In the genomic region with DNA sequence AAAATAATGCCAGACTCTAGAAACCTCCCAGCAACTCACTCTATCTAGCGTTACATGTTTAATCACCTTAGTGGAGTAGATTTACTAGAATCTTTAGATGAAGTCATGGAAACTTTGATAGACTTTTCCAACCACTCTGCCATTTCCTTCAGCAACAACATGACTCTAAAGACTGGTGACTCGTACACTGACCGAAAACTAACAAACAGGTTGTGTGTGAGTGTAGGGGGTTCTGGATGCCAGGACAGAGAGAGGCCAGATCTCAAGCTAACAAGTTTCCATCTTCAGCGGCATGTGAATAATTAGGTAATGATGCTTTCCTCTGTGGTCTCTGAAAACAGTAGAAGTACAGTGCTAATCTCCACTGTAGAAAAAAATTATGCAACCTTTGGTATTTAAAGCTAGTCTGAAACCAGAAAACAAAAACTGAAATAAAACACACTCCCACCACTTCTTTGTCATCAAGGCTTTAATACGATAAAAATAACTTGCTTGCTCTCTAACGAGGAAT, we compare ENCODE assay signal across 11 cellular contexts.
"Had no signal": no experiment of that assay in that cellular context is flagged by ENCODE, and none has a peak within 500 bp of the region (broad histone marks: within the 10 kb centered on the region; RNA-seq: fewer than 3 reads in every experiment).

No MANE protein-coding gene starts in this region.

- DNase-seq: activated effector memory CD4-positive, alpha-beta T cell treated with anti-CD3 and anti-CD28 coated beads, Interleukin-2, amount 50 U/mL, for 16 hours; activated naive CD8-positive, alpha-beta T cell treated with anti-CD3 and anti-CD28 coated beads, Interleukin-2, amount 10 ng/mL, durations not matched to agents 7 days and 5 days; caudate nucleus; colonic mucosa; effector CD4-positive, alpha-beta T cell; hypothalamus; left colon; naive thymus-derived CD4-positive, alpha-beta T cell; retina; stimulated activated naive CD4-positive, alpha-beta T cell; upper lobe of left lung had no signal

- H3K4me1 Mint-ChIP-seq: activated naive CD8-positive, alpha-beta T cell treated with anti-CD3 and anti-CD28 coated beads, Interleukin-2, amount 10 ng/mL, durations not matched to agents 7 days and 5 days; naive thymus-derived CD4-positive, alpha-beta T cell had no signal

- H3K27me3 Mint-ChIP-seq: activated naive CD8-positive, alpha-beta T cell treated with anti-CD3 and anti-CD28 coated beads, Interleukin-2, amount 10 ng/mL, durations not matched to agents 7 days and 5 days had no signal

- ATAC-seq: left colon; naive thymus-derived CD4-positive, alpha-beta T cell had no signal

- H3K9me3 Mint-ChIP-seq: activated naive CD8-positive, alpha-beta T cell treated with anti-CD3 and anti-CD28 coated beads, Interleukin-2, amount 10 ng/mL, durations not matched to agents 7 days and 5 days; naive thymus-derived CD4-positive, alpha-beta T cell had no signal

- H3K27ac Mint-ChIP-seq: activated naive CD8-positive, alpha-beta T cell treated with anti-CD3 and anti-CD28 coated beads, Interleukin-2, amount 10 ng/mL, durations not matched to agents 7 days and 5 days; naive thymus-derived CD4-positive, alpha-beta T cell had no signal

- H3K4me3 Mint-ChIP-seq: activated naive CD8-positive, alpha-beta T cell treated with anti-CD3 and anti-CD28 coated beads, Interleukin-2, amount 10 ng/mL, durations not matched to agents 7 days and 5 days; naive thymus-derived CD4-positive, alpha-beta T cell had no signal

- H3K36me3 Mint-ChIP-seq: activated naive CD8-positive, alpha-beta T cell treated with anti-CD3 and anti-CD28 coated beads, Interleukin-2, amount 10 ng/mL, durations not matched to agents 7 days and 5 days; naive thymus-derived CD4-positive, alpha-beta T cell had no signal
